Comparison of ENCODE assay signal across 2 cellular contexts in genomic region chr2:227241005-227241404, GRCh38.
TF ChIP-seq lines count a peak whose summit lies in the region.

No MANE protein-coding gene starts in this region.

TF ChIP-seq in GM23338, 12 proteins besides CTCF, POLR2A, EP300 and RAD21:
- TF ChIP-seq REST (IDR thresholded peaks at IDR 0.05; ENCODE audit: unreplicated experiment) (no peak), EZH2phosphoT487 (IDR thresholded peaks at IDR 0.05; ENCODE audit: unreplicated experiment) (no peak), STAT1 (IDR thresholded peaks at IDR 0.05; ENCODE audit: unreplicated experiment) (no peak)

TF ChIP-seq in IMR-90, 13 proteins besides CTCF, POLR2A, EP300 and RAD21:
- no peak for TF ChIP-seq ELK1 (IDR thresholded peaks at IDR 0.05; ENCODE audit: borderline replicate concordance, low read depth, low read length)
- TF ChIP-seq MXI1 (IDR thresholded peaks at IDR 0.05; ENCODE audit: borderline replicate concordance, low read depth, low read length): no peak
- TF ChIP-seq BHLHE40 (IDR thresholded peaks at IDR 0.05; ENCODE audit: low read depth, low read length): no peak
TF ChIP-seq in IMR-90: peak in this region for 0.
